Comparison of ENCODE assay signal across 26 cellular contexts in genomic region chr10:95547791-95548435, GRCh38.
"Had no signal": no experiment of that assay in that cellular context is flagged by ENCODE, and none has a peak within 500 bp of the region (broad histone marks: within the 10 kb centered on the region; RNA-seq: fewer than 3 reads in every experiment).

No MANE protein-coding gene starts in this region.

- DNase-seq: activated CD4-positive, alpha-beta T cell treated with anti-CD3 and anti-CD28 coated beads for 1 hour; activated CD4-positive, alpha-beta T cell treated with anti-CD3 and anti-CD28 coated beads, Interleukin-2, amount 50 U/mL, for 1 hour; activated CD8-positive, alpha-beta T cell treated with anti-CD3 and anti-CD28 coated beads, Interleukin-2, amount 10 ng/mL, durations not matched to agents 7 days and 5 days; activated gamma-delta T cell; activated naive CD4-positive, alpha-beta T cell treated with anti-CD3 and anti-CD28 coated beads, Interleukin-2, amount 50 U/mL, for 16 hours; activated naive CD8-positive, alpha-beta T cell treated with anti-CD3 and anti-CD28 coated beads, Interleukin-2, amount 50 U/mL, for 24 hours; anterior cingulate cortex; brain microvascular endothelial cell; central memory CD4-positive, alpha-beta T cell; dorsolateral prefrontal cortex; immature natural killer cell; kidney glomerular epithelial cell; naive B cell; occipital lobe; posterior cingulate gyrus; retina; stimulated activated CD4-positive, alpha-beta T cell treated with anti-CD3 and anti-CD28 coated beads, Interleukin-12 subunit alpha, Interleukin-12 subunit beta, amount 100 ng/mL, for 4 hours; stimulated activated CD4-positive, alpha-beta T cell treated with anti-CD3 and anti-CD28 coated beads, Interleukin-4, amount 100 ng/mL, for 4 hours; stimulated activated naive CD8-positive, alpha-beta T cell treated with anti-CD3 and anti-CD28 coated beads, Interleukin-15, Interleukin-2, amounts not matched to agents 100 U/mL and 50 U/mL, for 24 hours; T-helper 1 cell; trophoblast cell; uterus; WERI-Rb-1 had no signal

- ATAC-seq: activated CD8-positive, alpha-beta T cell treated with anti-CD3 and anti-CD28 coated beads, Interleukin-2, amount 10 ng/mL, durations not matched to agents 7 days and 5 days; activated naive CD8-positive, alpha-beta T cell treated with anti-CD3 and anti-CD28 coated beads, Interleukin-2, amount 50 U/mL, for 24 hours; stimulated activated naive CD8-positive, alpha-beta T cell treated with anti-CD3 and anti-CD28 coated beads, Interleukin-15, Interleukin-2, amounts not matched to agents 100 U/mL and 50 U/mL, for 24 hours had no signal

- H3K36me3 Mint-ChIP-seq: immature natural killer cell, memory B cell had no signal

- H3K9me3 ChIP-seq: mucosa of descending colon, uterus had no signal

- H3K4me1 Mint-ChIP-seq: activated naive CD8-positive, alpha-beta T cell treated with anti-CD3 and anti-CD28 coated beads, Interleukin-2, amount 50 U/mL, for 24 hours; immature natural killer cell; memory B cell; naive B cell had no signal

- H3K36me3 ChIP-seq: brain microvascular endothelial cell, uterus, WERI-Rb-1 had no signal

- H3K4me3 Mint-ChIP-seq: activated CD8-positive, alpha-beta T cell treated with anti-CD3 and anti-CD28 coated beads, Interleukin-2, amount 10 ng/mL, durations not matched to agents 7 days and 5 days; activated naive CD8-positive, alpha-beta T cell treated with anti-CD3 and anti-CD28 coated beads, Interleukin-2, amount 50 U/mL, for 24 hours; activated T-helper 1 cell treated with anti-CD3 and anti-CD28 coated beads, Interleukin-12 subunit alpha, Interleukin-12 subunit beta, Interleukin-2, Interleukin-4 antibody, amounts not matched to agents 30 ng/mL and 10 ng/mL and 1 ng/mL, durations not matched to agents 14 hours and 24 hours and 36 hours; immature natural killer cell; memory B cell; naive B cell had no signal

- H3K27ac ChIP-seq: brain microvascular endothelial cell, WERI-Rb-1 had no signal

- H3K27me3 ChIP-seq: brain microvascular endothelial cell, dorsolateral prefrontal cortex, uterus had no signal

- H3K4me3 ChIP-seq: dorsolateral prefrontal cortex, mucosa of descending colon, uterus had no signal

- H3K27ac Mint-ChIP-seq: activated CD8-positive, alpha-beta T cell treated with anti-CD3 and anti-CD28 coated beads, Interleukin-2, amount 10 ng/mL, durations not matched to agents 7 days and 5 days; activated naive CD8-positive, alpha-beta T cell treated with anti-CD3 and anti-CD28 coated beads, Interleukin-2, amount 50 U/mL, for 24 hours; activated T-helper 1 cell treated with anti-CD3 and anti-CD28 coated beads, Interleukin-12 subunit alpha, Interleukin-12 subunit beta, Interleukin-2, Interleukin-4 antibody, amounts not matched to agents 30 ng/mL and 10 ng/mL and 1 ng/mL, durations not matched to agents 14 hours and 24 hours and 36 hours; immature natural killer cell; memory B cell; naive B cell had no signal

- H3K27me3 Mint-ChIP-seq: activated naive CD8-positive, alpha-beta T cell treated with anti-CD3 and anti-CD28 coated beads, Interleukin-2, amount 50 U/mL, for 24 hours had no signal

- H3K9me3 Mint-ChIP-seq: activated T-helper 1 cell treated with anti-CD3 and anti-CD28 coated beads, Interleukin-12 subunit alpha, Interleukin-12 subunit beta, Interleukin-2, Interleukin-4 antibody, amounts not matched to agents 30 ng/mL and 10 ng/mL and 1 ng/mL, durations not matched to agents 14 hours and 24 hours and 36 hours; immature natural killer cell had no signal
